ENCODE assay signal across 8 cellular contexts in the genomic region with DNA sequence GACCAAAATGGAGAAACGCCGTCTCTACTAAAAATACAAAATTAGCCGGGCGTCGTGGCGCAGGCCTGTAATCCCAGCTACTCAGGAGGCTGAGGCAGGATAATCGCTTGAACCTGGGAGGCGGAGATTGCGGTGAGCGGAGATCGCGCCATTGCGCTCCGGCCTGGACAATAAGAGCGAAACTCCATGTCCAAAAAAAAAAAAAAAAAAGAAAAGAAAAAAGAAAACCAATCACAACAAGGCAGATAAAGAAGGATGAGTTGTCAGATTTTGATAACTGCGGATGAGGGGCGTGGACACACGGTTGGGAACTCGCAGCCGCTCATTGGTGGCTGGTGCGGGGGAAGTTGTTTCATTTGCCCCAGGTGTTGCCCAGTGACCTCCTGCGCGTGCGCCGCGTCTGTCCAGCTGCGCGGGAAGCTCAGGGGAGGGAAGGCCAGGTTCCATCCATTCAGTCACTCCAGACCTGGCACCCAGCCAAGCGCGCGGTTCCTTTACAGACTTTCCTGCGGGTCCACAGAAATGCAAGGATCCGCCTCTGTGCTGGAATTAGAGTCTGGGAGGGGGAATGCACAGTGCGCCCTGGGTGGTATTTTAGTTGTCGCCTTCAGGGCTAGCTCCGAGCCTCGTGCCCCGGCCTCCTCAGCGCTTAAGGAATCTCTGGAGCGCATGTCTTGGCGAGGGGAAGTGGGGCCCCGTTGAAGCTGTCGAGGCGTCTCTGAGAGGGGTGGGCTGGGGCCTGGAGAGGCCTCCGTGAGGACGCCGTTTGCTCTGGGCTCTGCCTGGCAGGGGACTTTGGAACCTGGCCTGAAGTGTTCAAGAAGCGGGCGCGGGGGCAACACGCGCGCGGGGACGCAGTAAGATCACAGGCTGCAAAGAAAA. TPM values are rescaled to one million over a fixed set of nuclear protein-coding genes. Genes with fewer than 3 reads are reported as not detected.
DNase-seq lines count a peak whose midpoint lies in the region; ATAC-seq, FAIRE-seq and TF ChIP-seq lines count a peak whose summit lies in the region.

No MANE protein-coding gene starts in this region.

- H2AFZ ChIP-seq in OCI-LY7 (ENCODE audit: low read length) = peak overlapping the region; percentile 80
- H2AFZ ChIP-seq in hepatocyte = peak overlapping the region; percentile 84

- H4K20me1 ChIP-seq in OCI-LY7 (ENCODE audit: insufficient read depth, low read length) (no peaks in the 10 kb centered on the region), hepatocyte (ENCODE audit: insufficient read depth, poor library complexity, severe bottlenecking) (no peaks in the 10 kb centered on the region)

- no peak for FAIRE-seq in RCC 7860 (lab: Jason Lieb, UNC)

- H3K27me3 ChIP-seq in ascending aorta (no peaks in the 10 kb centered on the region), hepatocyte (no peaks in the 10 kb centered on the region)

- TF ChIP-seq CTCF in OCI-LY7 (conservative IDR thresholded peaks at IDR 0.05; ENCODE audit: low read length) (no peak), ascending aorta (IDR thresholded peaks at IDR 0.05) (no peak), hepatocyte (IDR thresholded peaks at IDR 0.05; ENCODE audit: poor library complexity) (no peak)

- peak overlapping the region; percentile 79 for H3K4me3 ChIP-seq in OCI-LY7 (ENCODE audit: low read depth, low read length, poor library complexity, severe bottlenecking)
- H3K4me3 ChIP-seq in ascending aorta = peak overlapping the region; percentile 55 to 80
- H3K4me3 ChIP-seq in hepatocyte = peak overlapping the region; percentile 37

- no TSS peak for BruUV-seq in OCI-LY7 (replicated peaks; lab: Mats Ljungman, UMichigan)

- H3K9me3 ChIP-seq in OCI-LY7 (ENCODE audit: low read length) (no peaks in the 10 kb centered on the region), ascending aorta (no peaks in the 10 kb centered on the region), hepatocyte (ENCODE audit: low read depth) (no peaks in the 10 kb centered on the region)

- peak; percentile 59 for DNase-seq in EL
- DNase-seq in OCI-LY7 (ENCODE audit: low spot score) = no peak
- peak in 1 of 2 donors; percentile 83 for DNase-seq in ascending aorta (ENCODE audit: low spot score in 2 of 2)
- DNase-seq in hepatocyte (ENCODE audit: low spot score) = peak; percentile 74
- peak; percentile 84 for DNase-seq in sciatic nerve (ENCODE audit: low spot score)
- no peak for DNase-seq in RCC 7860 (ENCODE audit: low spot score)
- DNase-seq in globus pallidus (ENCODE audit: low spot score) = no peak

- POLR2A ChIA-PET in OCI-LY7 (lab: Charles Lee) = no interaction called here

- CTCF ChIA-PET in OCI-LY7 (lab: Charles Lee; ENCODE audit: unreplicated experiment) = interaction anchor here (1.1 kb wide), 1 partner anchor 13 kb away, joined by 3 read pairs; no protein-coding TSS in a partner anchor

- H3K36me3 ChIP-seq in OCI-LY7 (ENCODE audit: insufficient read depth, low read length) (peaks cover 25% of the 10 kb centered on the region; the same call in 1 of the 2 replicates), ascending aorta (peaks cover 0 to 9% of the 10 kb centered on the region in 2 donors), hepatocyte (replicated peaks; ENCODE audit: insufficient read depth, low read depth) (no peaks in the 10 kb centered on the region)

- peaks cover 4% of the 10 kb centered on the region; the same call in 1 of the 2 replicates for H3K79me2 ChIP-seq in OCI-LY7 (ENCODE audit: insufficient read depth, low read depth, low read length)
- H3K79me2 ChIP-seq in hepatocyte = no peaks in the 10 kb centered on the region

- H3K4me1 ChIP-seq in OCI-LY7 (ENCODE audit: insufficient read depth, low read length, poor library complexity, severe bottlenecking) (peaks cover 50% of the 10 kb centered on the region), ascending aorta (peaks cover 5 to 16% of the 10 kb centered on the region in 2 donors), hepatocyte (ENCODE audit: insufficient read depth) (peaks cover 24% of the 10 kb centered on the region)

- no peaks in the 10 kb centered on the region for H3K9me2 ChIP-seq in OCI-LY7 (ENCODE audit: insufficient read depth, low read length)
- no peaks in the 10 kb centered on the region for H3K9me2 ChIP-seq in hepatocyte (replicated peaks; ENCODE audit: insufficient read depth)

- 49% methylated on average over 52 of the region's 55 CpGs for WGBS in hepatocyte (ENCODE audit: low lambda C conversion rate, missing lambda C conversion rate)

- intact Hi-C loops in OCI-LY7 (cut with micrococcal nuclease; ENCODE audit: unreplicated experiment) (no loop called here), ascending aorta (cut with DNase I) (no loop called here), sciatic nerve (cut with DNase I) (no loop called here)

- H3K4me2 ChIP-seq in OCI-LY7 (ENCODE audit: low read length) (peak overlapping the region; percentile 95), hepatocyte (peak overlapping the region; percentile 93)

- peak; percentile 5 for ATAC-seq in HG03442 (IDR thresholded peaks at IDR 0.05; ENCODE audit: unreplicated experiment)
- peak; percentile 6 for ATAC-seq in sciatic nerve

- H3K27ac ChIP-seq in OCI-LY7 (ENCODE audit: low read depth, low read length, poor library complexity, severe bottlenecking) (peak overlapping the region; percentile 79), ascending aorta (peak overlapping the region; percentile 81 to 82), hepatocyte (peak overlapping the region; percentile 97)

RNA-seq across cellular contexts. Expression of gene GCHFR, which starts 0.7 kb away (rescaled TPM):
- total RNA-seq in OCI-LY7 (2014; rRNA removed; shearing (Covaris generic)) = 97.4 and 113 TPM in 2 replicates
- total RNA-seq in OCI-LY7 (2022) = 66.0 and 75.7 TPM in 2 replicates
- 26.4 TPM for total RNA-seq in ascending aorta
- total RNA-seq in hepatocyte = 97.2 and 105 TPM in 2 replicates
- 165 and 213 TPM in 2 replicates for polyA plus RNA-seq in hepatocyte
- total RNA-seq in sciatic nerve = 9.8 TPM

RNA-seq across cellular contexts. Expression of gene C15orf62, which starts 6.6 kb away (rescaled TPM):
- 4.0 and 4.7 TPM in 2 replicates for total RNA-seq in OCI-LY7 (2014; rRNA removed; shearing (Covaris generic))
- total RNA-seq in OCI-LY7 (2022) (2.4 and 2.7 TPM in 2 replicates), ascending aorta (not detected), hepatocyte (0.43 and 2.6 TPM in 2 replicates), sciatic nerve (0.49 TPM)
- 0.77 and 0.97 TPM in 2 replicates for polyA plus RNA-seq in hepatocyte

RNA-seq across cellular contexts. Expression of gene RMDN3, which starts 8.1 kb away (rescaled TPM):
- total RNA-seq in OCI-LY7 (2014; rRNA removed; shearing (Covaris generic)) = 10.7 and 14.9 TPM in 2 replicates
- total RNA-seq in OCI-LY7 (2022) = 21.5 and 23.7 TPM in 2 replicates
- total RNA-seq in ascending aorta = 6.0 TPM
- 23.0 and 26.0 TPM in 2 replicates for total RNA-seq in hepatocyte
- polyA plus RNA-seq in hepatocyte = 39.0 and 46.8 TPM in 2 replicates
- total RNA-seq in sciatic nerve = 38.3 TPM

RNA-seq across cellular contexts. Expression of gene ZFYVE19, which starts 43.7 kb away (rescaled TPM):
- total RNA-seq in OCI-LY7 (2014; rRNA removed; shearing (Covaris generic)) = 24.3 and 29.3 TPM in 2 replicates
- total RNA-seq in OCI-LY7 (2022) = 18.8 and 22.8 TPM in 2 replicates
- total RNA-seq in ascending aorta = 61.0 TPM
- total RNA-seq in hepatocyte = 25.6 and 26.4 TPM in 2 replicates
- 23.8 and 25.4 TPM in 2 replicates for polyA plus RNA-seq in hepatocyte
- total RNA-seq in sciatic nerve = 24.9 TPM

RNA-seq across cellular contexts. Expression of gene DNAJC17, which starts 44.1 kb away (rescaled TPM):
- 24.2 and 39.2 TPM in 2 replicates for total RNA-seq in OCI-LY7 (2014; rRNA removed; shearing (Covaris generic))
- total RNA-seq in OCI-LY7 (2022) = 38.8 and 39.9 TPM in 2 replicates
- 26.2 TPM for total RNA-seq in ascending aorta
- total RNA-seq in hepatocyte = 18.3 and 36.5 TPM in 2 replicates
- 53.9 and 59.2 TPM in 2 replicates for polyA plus RNA-seq in hepatocyte
- total RNA-seq in sciatic nerve = 36.2 TPM

Comparison
In these comparisons a context has a peak if more than half of its experiments do, and no peak if none do; other contexts are left out.
1. DNase-seq: peak in EL (single experiment), hepatocyte (single experiment) and sciatic nerve (single experiment); none in OCI-LY7 (single experiment), RCC 7860 (single experiment) and globus pallidus (single experiment).
2. Peak in every context shown above with its lines, with median percentiles within 50 percentile points of each other: H3K27ac ChIP-seq and H3K4me3 ChIP-seq.